31 cellular contexts compared by ENCODE assay signal in genomic region chr1:173628888-173629287, GRCh38. TPM values are rescaled to one million over a fixed set of nuclear protein-coding genes. Genes with fewer than 3 reads are reported as not detected.
DNase-seq lines count a peak whose midpoint lies in the region; ATAC-seq, FAIRE-seq and TF ChIP-seq lines count a peak whose summit lies in the region.
"Had no signal": no experiment of that assay in that cellular context is flagged by ENCODE, and none has a peak within 500 bp of the region (broad histone marks: within the 10 kb centered on the region; RNA-seq: fewer than 3 reads in every experiment).

No MANE protein-coding gene starts in this region.

- POLR2A ChIA-PET in SK-N-SH (lab: Yijun Ruan, JAX) = no interaction called here

- intact Hi-C loops in sigmoid colon (cut with DNase I) = no loop called here

- no peak overlapping the region for H3K4me2 ChIP-seq in SK-N-SH
- no peak overlapping the region for H3K4me2 ChIP-seq in Karpas-422 (ENCODE audit: low read depth, low read length, poor library complexity, severe bottlenecking)
- no peak overlapping the region for H3K4me2 ChIP-seq in hepatocyte

- TF ChIP-seq EP300 in SK-N-SH (IDR thresholded peaks at IDR 0.05; ENCODE audit: borderline replicate concordance in 1 of 2, low read depth in 1 of 2, low read length in 1 of 2) (no peak), sigmoid colon (IDR thresholded peaks at IDR 0.05) (no peak)

- H3K4me1 ChIP-seq in SK-N-SH (ENCODE audit: control insufficient read depth in 1 of 2, insufficient read depth in 2 of 2, low read depth in 1 of 2, low read length in 1 of 2) = no peaks in the 10 kb centered on the region
- H3K4me1 ChIP-seq in Karpas-422 (ENCODE audit: low read length) = no peaks in the 10 kb centered on the region
- no peaks in the 10 kb centered on the region for H3K4me1 ChIP-seq in hepatocyte (ENCODE audit: insufficient read depth)
- H3K4me1 ChIP-seq in sigmoid colon = no peaks in the 10 kb centered on the region
- H3K4me1 ChIP-seq: body of pancreas, heart right ventricle, stomach, transverse colon had no signal

- TF ChIP-seq CTCF in SK-N-SH (IDR thresholded peaks at IDR 0.05) (no peak), bronchial epithelial cell (IDR thresholded peaks at IDR 0.05; ENCODE audit: insufficient read depth, low read length, severe bottlenecking) (no peak), hepatocyte (IDR thresholded peaks at IDR 0.05; ENCODE audit: poor library complexity) (peak; percentile 4), sigmoid colon (IDR thresholded peaks at IDR 0.05) (no peak)

- ATAC-seq in SK-N-SH treated with all-trans-retinoic acid at 6 μM for 48 hours (no peak), HG02938 (IDR thresholded peaks at IDR 0.05; ENCODE audit: unreplicated experiment) (no peak)
- ATAC-seq: body of pancreas; heart right ventricle; left lobe of liver; naive thymus-derived CD8-positive, alpha-beta T cell; right cardiac atrium; T-cell had no signal

- H3K27me3 ChIP-seq in SK-N-SH (ENCODE audit: insufficient read depth) = no peaks in the 10 kb centered on the region
- H3K27me3 ChIP-seq in Karpas-422 (ENCODE audit: low read length) = no peaks in the 10 kb centered on the region
- no peaks in the 10 kb centered on the region for H3K27me3 ChIP-seq in bronchial epithelial cell (ENCODE audit: control insufficient read depth, insufficient read depth, low read length)
- no peaks in the 10 kb centered on the region for H3K27me3 ChIP-seq in hepatocyte
- no peaks in the 10 kb centered on the region for H3K27me3 ChIP-seq in sigmoid colon
- H3K27me3 ChIP-seq: body of pancreas, heart right ventricle, ovary, stomach, transverse colon had no signal

- FAIRE-seq in bronchial epithelial cell (lab: Jason Lieb, UNC) = no peak
- FAIRE-seq: A204.1, endometrium had no signal

- no peak for DNase-seq in SK-N-SH
- peak; percentile 44 for DNase-seq in Karpas-422
- DNase-seq in bronchial epithelial cell (ENCODE audit: low read depth) = peak; percentile 38
- DNase-seq in hepatocyte (ENCODE audit: low spot score) = no peak
- no peak for DNase-seq in sigmoid colon
- no peak for DNase-seq in G401 (ENCODE audit: low spot score)
- DNase-seq: activated CD4-positive, alpha-beta T cell treated with anti-CD3 and anti-CD28 coated beads for 1 hour; body of pancreas; COR-L47; heart right ventricle; IMR-90; MV-4-11; NCI-H2171; NCI-H526 treated with DMSO at 0.1 percent for 48 hours; OCI-M1; ovary; right cardiac atrium; SHP77 treated with DMSO at 0.1 percent for 48 hours; stomach; T-cell; transverse colon had no signal

- H3K9me2 ChIP-seq in SK-N-SH (no peaks in the 10 kb centered on the region), Karpas-422 (replicated peaks; ENCODE audit: insufficient read depth, low read length) (no peaks in the 10 kb centered on the region), hepatocyte (replicated peaks; ENCODE audit: insufficient read depth) (no peaks in the 10 kb centered on the region)

- TF ChIP-seq RAD21 in SK-N-SH (IDR thresholded peaks at IDR 0.05; ENCODE audit: low read length) = 0 out of 2 replicates have a peak, but pooled peaks have one; percentile 10

- H3K9me3 ChIP-seq in SK-N-SH (0 out of 2 replicates have a peak, but pooled peaks cover 7% of the 10 kb centered on the region), Karpas-422 (ENCODE audit: low read length) (no peaks in the 10 kb centered on the region), hepatocyte (ENCODE audit: low read depth) (no peaks in the 10 kb centered on the region), sigmoid colon (no peaks in the 10 kb centered on the region)
- H3K9me3 ChIP-seq: body of pancreas, ovary, stomach, transverse colon had no signal

- no peak for TF ChIP-seq POLR2A in sigmoid colon (IDR thresholded peaks at IDR 0.05)

- H2AFZ ChIP-seq in SK-N-SH (ENCODE audit: low read depth) = no peak overlapping the region
- H2AFZ ChIP-seq in Karpas-422 (ENCODE audit: low read length) = no peak overlapping the region
- no peak overlapping the region for H2AFZ ChIP-seq in hepatocyte

- peaks cover 0 to under 1% of the 10 kb centered on the region in 2 experiments for H3K36me3 ChIP-seq in SK-N-SH (replicated peaks in 1 of 2; ENCODE audit: control insufficient read depth in 1 of 2, insufficient read depth in 2 of 2, low read length in 1 of 2)
- no peaks in the 10 kb centered on the region for H3K36me3 ChIP-seq in Karpas-422 (ENCODE audit: insufficient read depth, low read length)
- H3K36me3 ChIP-seq in bronchial epithelial cell (ENCODE audit: control insufficient read depth, insufficient read depth, low read length) = no peaks in the 10 kb centered on the region
- H3K36me3 ChIP-seq in hepatocyte (replicated peaks; ENCODE audit: insufficient read depth, low read depth) = no peaks in the 10 kb centered on the region
- no peaks in the 10 kb centered on the region for H3K36me3 ChIP-seq in sigmoid colon
- H3K36me3 ChIP-seq: heart right ventricle, ovary, stomach, transverse colon had no signal

- 64% methylated on average over 3 of the region's 3 CpGs for WGBS in SK-N-SH (ENCODE audit: low lambda C conversion rate)
- 79% methylated on average over 3 of the region's 3 CpGs for WGBS in hepatocyte (ENCODE audit: low lambda C conversion rate, missing lambda C conversion rate)
- 87 to 88% methylated on average over 3 of the region's 3 CpGs for whole genome bisulfite sequencing in sigmoid colon, 2 donors

- no peak overlapping the region for H3K9ac ChIP-seq in SK-N-SH
- H3K9ac ChIP-seq in Karpas-422 (ENCODE audit: low read length) = no peak overlapping the region

- no peaks in the 10 kb centered on the region for H3F3A ChIP-seq in SK-N-SH (replicated peaks; ENCODE audit: insufficient read depth)

- H4K20me1 ChIP-seq in SK-N-SH (ENCODE audit: insufficient read depth) (no peaks in the 10 kb centered on the region), Karpas-422 (ENCODE audit: insufficient read depth, low read depth, low read length) (no peaks in the 10 kb centered on the region), hepatocyte (ENCODE audit: insufficient read depth, poor library complexity, severe bottlenecking) (no peaks in the 10 kb centered on the region)

- H3K79me2 ChIP-seq in SK-N-SH (ENCODE audit: insufficient read depth) (no peaks in the 10 kb centered on the region), Karpas-422 (ENCODE audit: low read length) (no peaks in the 10 kb centered on the region), hepatocyte (no peaks in the 10 kb centered on the region)

- H3K27ac ChIP-seq in SK-N-SH (ENCODE audit: low read depth in 2 of 2, low read length in 1 of 2) (no peak overlapping the region), Karpas-422 (ENCODE audit: low read length) (no peak overlapping the region), hepatocyte (no peak overlapping the region), sigmoid colon (no peak overlapping the region)
- H3K27ac ChIP-seq: body of pancreas, coronary artery, heart right ventricle, ovary, stomach, transverse colon had no signal

- CTCF ChIA-PET in SK-N-SH (lab: Yijun Ruan, JAX) = no interaction called here

- H3K4me3 ChIP-seq in SK-N-SH (ENCODE audit: low read depth in 2 of 2, low read length in 1 of 2) (no peak overlapping the region), Karpas-422 (ENCODE audit: low read length) (no peak overlapping the region), bronchial epithelial cell (ENCODE audit: low read depth, low read length) (no peak overlapping the region), hepatocyte (no peak overlapping the region), sigmoid colon (no peak overlapping the region)
- H3K4me3 ChIP-seq: body of pancreas, coronary artery, heart right ventricle, ovary, stomach, transverse colon had no signal

- in situ Hi-C loops in G401 (cut with HindIII; ENCODE audit: low sequenced_read_pairs) = no loop called here

RNA-seq across cellular contexts. Expression of gene TEX50, which starts 6.2 kb away (rescaled TPM):
- polyA plus RNA-seq in SK-N-SH (2012; rRNA removed) (not detected in 2 replicates), hepatocyte (not detected in 2 replicates), sigmoid colon (not detected)
- polyA plus RNA-seq in SK-N-SH (2012; cell fraction: cytosol; rRNA removed) = not detected in 2 replicates
- polyA plus RNA-seq in SK-N-SH (2012; cell fraction: nucleus; rRNA removed) = not detected in 2 replicates
- total RNA-seq in Karpas-422 (2014; rRNA removed; shearing (Covaris generic); ENCODE audit: low replicate concordance) = not detected in 2 replicates
- total RNA-seq in bronchial epithelial cell (not detected in 2 replicates), hepatocyte (not detected in 2 replicates), sigmoid colon (not detected)
- total RNA-seq in G401 (2014; rRNA removed; shearing (Covaris generic)) = not detected in 2 replicates
- total RNA-seq: body of pancreas; Daoy; heart right ventricle; IMR-90; left lobe of liver; mesothelial cell of epicardium; naive thymus-derived CD8-positive, alpha-beta T cell; ovary; right cardiac atrium; stomach; T-cell; transverse colon had no signal
- polyA plus RNA-seq: BJ; heart right ventricle; IMR-90; naive thymus-derived CD8-positive, alpha-beta T cell; ovary; right cardiac atrium; stomach had no signal

RNA-seq across cellular contexts. Expression of gene SLC9C2, which starts 26.0 kb away (rescaled TPM):
- polyA plus RNA-seq in SK-N-SH (2012; rRNA removed) = not detected in 2 replicates
- polyA plus RNA-seq in SK-N-SH (2012; cell fraction: cytosol; rRNA removed) = not detected in 2 replicates
- polyA plus RNA-seq in SK-N-SH (2012; cell fraction: nucleus; rRNA removed) = 0.06 TPM in 1 of 2 replicates, not detected in the other
- total RNA-seq in Karpas-422 (2014; rRNA removed; shearing (Covaris generic); ENCODE audit: low replicate concordance) = not detected in 2 replicates
- not detected in 2 replicates for total RNA-seq in bronchial epithelial cell
- total RNA-seq in hepatocyte = 0.77 TPM in 1 of 2 replicates, not detected in the other
- polyA plus RNA-seq in hepatocyte = 0.71 and 1.1 TPM in 2 replicates
- total RNA-seq in sigmoid colon = not detected
- not detected for polyA plus RNA-seq in sigmoid colon
- not detected in 2 replicates for total RNA-seq in G401 (2014; rRNA removed; shearing (Covaris generic))
- total RNA-seq: body of pancreas; Daoy; IMR-90; left lobe of liver; naive thymus-derived CD8-positive, alpha-beta T cell; T-cell; transverse colon had no signal
- polyA plus RNA-seq: BJ; IMR-90; naive thymus-derived CD8-positive, alpha-beta T cell; stomach had no signal

RNA-seq across cellular contexts. Expression of gene ANKRD45, which starts 40.8 kb away (rescaled TPM):
- polyA plus RNA-seq in SK-N-SH (2012; rRNA removed) (1.8 and 2.3 TPM in 2 replicates), hepatocyte (1.0 and 2.2 TPM in 2 replicates), sigmoid colon (under 1 TPM in 2 of 3 donors, not detected in 1; 0.41 to 0.92 TPM)
- polyA plus RNA-seq in SK-N-SH (2012; cell fraction: cytosol; rRNA removed) = 2.8 and 3.3 TPM in 2 replicates
- polyA plus RNA-seq in SK-N-SH (2012; cell fraction: nucleus; rRNA removed) = 0.27 and 0.67 TPM in 2 replicates
- total RNA-seq in Karpas-422 (2014; rRNA removed; shearing (Covaris generic); ENCODE audit: low replicate concordance) = not detected in 2 replicates
- total RNA-seq in bronchial epithelial cell (under 0.01 TPM in 2 replicates), hepatocyte (0.10 TPM in 1 of 2 replicates, not detected in the other), sigmoid colon (under 1 TPM in 3 of 4 donors, not detected in 1; 0.27 to 0.71 (median 0.33) TPM)
- total RNA-seq in G401 (2014; rRNA removed; shearing (Covaris generic)) = 0.68 and 0.85 TPM in 2 replicates
- total RNA-seq: left lobe of liver; naive thymus-derived CD8-positive, alpha-beta T cell; stomach; T-cell had no signal
- polyA plus RNA-seq: BJ; IMR-90; naive thymus-derived CD8-positive, alpha-beta T cell had no signal

Comparison
In these comparisons a context has a peak if more than half of its experiments do, and no peak if none do; other contexts are left out.
1. DNase-seq: peak in Karpas-422 (single experiment) and bronchial epithelial cell (single experiment); none in SK-N-SH (single experiment), hepatocyte (single experiment), sigmoid colon (single experiment) and G401 (single experiment).